ENCODE assay signal across 6 cellular contexts in genomic region chr20:3785240-3786125, GRCh38. TPM values are rescaled to one million over a fixed set of nuclear protein-coding genes. Genes with fewer than 3 reads are reported as not detected.
DNase-seq lines count a peak whose midpoint lies in the region; ATAC-seq and TF ChIP-seq lines count a peak whose summit lies in the region.

No MANE protein-coding gene starts in this region.

- H3K9ac ChIP-seq in Karpas-422 (ENCODE audit: low read length) (peak overlapping the region; percentile 77), colonic mucosa (ENCODE audit: low read depth in 2 of 2, low read length in 2 of 2) (peak overlapping the region; percentile 79 to 83)

- H3K27me3 ChIP-seq in Karpas-422 (ENCODE audit: low read length) = no peaks in the 10 kb centered on the region
- H3K27me3 ChIP-seq in colonic mucosa = no peaks in the 10 kb centered on the region
- H3K27me3 ChIP-seq in psoas muscle (ENCODE audit: insufficient read depth in 3 of 3, low read length in 2 of 3) = no peaks in the 10 kb centered on the region

- H3K4me3 ChIP-seq in Karpas-422 (ENCODE audit: low read length) = peak overlapping the region; percentile 73; the same call in 1 of the 2 replicates
- peak overlapping the region; percentile 55 for H3K4me3 ChIP-seq in colonic mucosa
- H3K4me3 ChIP-seq in psoas muscle = peak overlapping the region; percentile 79

- H3K9me2 ChIP-seq in Karpas-422 (replicated peaks; ENCODE audit: insufficient read depth, low read length) = no peaks in the 10 kb centered on the region

- intact Hi-C loops in colonic mucosa (cut with DNase I) = loop anchor here (5.0 kb wide), 1 partner anchor 67 kb away; no protein-coding TSS in a partner anchor
- intact Hi-C loops in psoas muscle (cut with DNase I) = loop anchor here (2.0 to 10.0 kb wide), 5 partner anchors 37 to 302 kb away; partner anchors contain the start of genes AP5S1 (in 1 of the 2) and MAVS (in 1 of the 2)

- H3K4me1 ChIP-seq in Karpas-422 (ENCODE audit: low read length) (peaks cover 29% of the 10 kb centered on the region), colonic mucosa (peaks cover 20% of the 10 kb centered on the region), psoas muscle (peaks cover 35% of the 10 kb centered on the region)

- H3K36me3 ChIP-seq in Karpas-422 (ENCODE audit: insufficient read depth, low read length) (no peaks in the 10 kb centered on the region), colonic mucosa (no peaks in the 10 kb centered on the region), psoas muscle (ENCODE audit: insufficient read depth in 1 of 2, low read depth in 1 of 2) (peaks cover 0 to 4% of the 10 kb centered on the region in 2 donors)

- 10 to 16% (median 13%) methylated on average over 53 to 79 of the region's 79 CpGs for WGBS in psoas muscle, 3 donors

- H3K79me2 ChIP-seq in Karpas-422 (ENCODE audit: low read length) = peaks cover 16% of the 10 kb centered on the region

- H3K9me3 ChIP-seq in Karpas-422 (ENCODE audit: low read length) (no peaks in the 10 kb centered on the region), colonic mucosa (no peaks in the 10 kb centered on the region), psoas muscle (no peaks in the 10 kb centered on the region)

- ATAC-seq in psoas muscle (peak in 3 of 4 donors; percentile 5 to 10 (median 6)), GM18868 (IDR thresholded peaks at IDR 0.05; ENCODE audit: unreplicated experiment) (no peak)

- H3K4me2 ChIP-seq in Karpas-422 (ENCODE audit: low read depth, low read length, poor library complexity, severe bottlenecking) = peak overlapping the region; percentile 82

- H2AFZ ChIP-seq in Karpas-422 (ENCODE audit: low read length) = no peak overlapping the region

- DNase-seq in Karpas-422 = no peak
- DNase-seq in colonic mucosa = no peak
- DNase-seq in psoas muscle = peak; percentile 43 to 64
- no peak for DNase-seq in AG08396 (ENCODE audit: low spot score)
- DNase-seq in NCI-H446 treated with DMSO at 0.1 percent for 48 hours (lab: John Stamatoyannopoulos, UW) = no peak

- H3K27ac ChIP-seq in Karpas-422 (ENCODE audit: low read length) (no peak overlapping the region), colonic mucosa (peak overlapping the region; percentile 38), psoas muscle (peak overlapping the region; percentile 82)

- peaks cover 10% of the 10 kb centered on the region; the same call in 1 of the 2 replicates for H4K20me1 ChIP-seq in Karpas-422 (ENCODE audit: insufficient read depth, low read depth, low read length)

- TF ChIP-seq CTCF in colonic mucosa (IDR thresholded peaks at IDR 0.05) (no peak), psoas muscle (IDR thresholded peaks at IDR 0.05) (no peak)

RNA-seq across cellular contexts. Expression of gene CENPB, which starts 1.1 kb away (rescaled TPM):
- total RNA-seq in Karpas-422 (2014; rRNA removed; shearing (Covaris generic); ENCODE audit: low replicate concordance) = 13.0 and 32.7 TPM in 2 replicates
- 10 to 100 TPM; 65.6 to 93.3 TPM for total RNA-seq in colonic mucosa
- 100 to 1,000 TPM in 1 of 4 donors, 10 to 100 TPM in 3; 74.3 to 129 (median 97.8) TPM for total RNA-seq in psoas muscle
- 100 to 1,000 TPM in 2 of 3 donors, 10 to 100 TPM in 1; 84.0 to 144 (median 116) TPM for polyA plus RNA-seq in psoas muscle

RNA-seq across cellular contexts. Expression of gene SPEF1, which starts 4.2 kb away (rescaled TPM):
- not detected in 2 replicates for total RNA-seq in Karpas-422 (2014; rRNA removed; shearing (Covaris generic); ENCODE audit: low replicate concordance)
- not detected for total RNA-seq in colonic mucosa
- total RNA-seq in psoas muscle = under 1 TPM in 1 of 4 donors, not detected in 3; 0.13 TPM
- 1 to 10 TPM in 1 of 3 donors, under 1 TPM in 2; 0.12 to 1.7 (median 0.35) TPM for polyA plus RNA-seq in psoas muscle

RNA-seq across cellular contexts. Expression of gene CDC25B, which starts 10.6 kb away (rescaled TPM):
- total RNA-seq in Karpas-422 (2014; rRNA removed; shearing (Covaris generic); ENCODE audit: low replicate concordance) = 11.7 and 15.3 TPM in 2 replicates
- total RNA-seq in colonic mucosa (10 to 100 TPM; 41.9 to 65.5 TPM), psoas muscle (1 to 10 TPM; 7.1 to 9.1 (median 8.4) TPM)
- polyA plus RNA-seq in psoas muscle = 1 to 10 TPM; 5.1 to 6.8 (median 6.6) TPM

RNA-seq across cellular contexts. Expression of gene ADISSP, which starts 17.9 kb away (rescaled TPM):
- total RNA-seq in Karpas-422 (2014; rRNA removed; shearing (Covaris generic); ENCODE audit: low replicate concordance) = 44.1 and 60.4 TPM in 2 replicates
- 10 to 100 TPM; 20.6 to 37.7 TPM for total RNA-seq in colonic mucosa
- 10 to 100 TPM; 11.9 to 16.0 (median 13.4) TPM for total RNA-seq in psoas muscle
- 10 to 100 TPM; 10.7 to 24.7 (median 15.4) TPM for polyA plus RNA-seq in psoas muscle

RNA-seq across cellular contexts. Expression of gene AP5S1, which starts 34.9 kb away (rescaled TPM):
- total RNA-seq in Karpas-422 (2014; rRNA removed; shearing (Covaris generic); ENCODE audit: low replicate concordance) = 5.3 and 7.1 TPM in 2 replicates
- total RNA-seq in colonic mucosa = 10 to 100 TPM; 11.7 to 20.2 TPM
- total RNA-seq in psoas muscle = 10 to 100 TPM; 11.8 to 17.5 (median 12.1) TPM
- 10 to 100 TPM; 11.0 to 25.2 (median 12.9) TPM for polyA plus RNA-seq in psoas muscle

Comparison
In these comparisons a context has a peak if more than half of its experiments do, and no peak if none do; other contexts are left out.
1. DNase-seq: peak in psoas muscle (2 of 2); none in Karpas-422 (single experiment), colonic mucosa (single experiment), AG08396 (single experiment) and NCI-H446 treated with DMSO at 0.1 percent for 48 hours (single experiment).
2. Peak in every context shown above with its lines, with median percentiles within 50 percentile points of each other: H3K4me3 ChIP-seq.